ENCODE assay signal across 8 cellular contexts in genomic region chr1:203627819-203628184, GRCh38. TPM values are rescaled to one million over a fixed set of nuclear protein-coding genes. Genes with fewer than 3 reads are reported as not detected.
DNase-seq lines count a peak whose midpoint lies in the region; FAIRE-seq and TF ChIP-seq lines count a peak whose summit lies in the region.

No MANE protein-coding gene starts in this region.

- no peaks in the 10 kb centered on the region for H3K36me3 ChIP-seq in thyroid gland

- H3K4me1 ChIP-seq in thyroid gland, result peaks cover 30 to 39% of the 10 kb centered on the region in 2 donors

- peaks cover 54% of the 10 kb centered on the region for H3K4me1 Mint-ChIP-seq in chondrocyte (ENCODE audit: low read depth)

- no peaks in the 10 kb centered on the region for H3K27me3 ChIP-seq in thyroid gland

- FAIRE-seq in GM12891 (lab: Jason Lieb, UNC), result no peak

- 0 to 1% methylated on average over 9 of the region's 9 CpGs for WGBS in thyroid gland, 2 donors

- peak overlapping the region; percentile 32 to 65 (median 54) for H3K4me3 ChIP-seq in thyroid gland (replicated peaks in 1 of 3)

- peak overlapping the region; percentile 63 to 87 (median 82) for H3K27ac ChIP-seq in thyroid gland

- intact Hi-C loops in thyroid gland (cut with DNase I), result loop anchor here (5.0 to 10.0 kb wide), 2 partner anchors 64 to 123 kb away; no protein-coding TSS in a partner anchor

- peaks cover 1% of the 10 kb centered on the region for H3K36me3 Mint-ChIP-seq in chondrocyte (ENCODE audit: low read depth)

- no peaks in the 10 kb centered on the region for H3K9me3 Mint-ChIP-seq in chondrocyte (ENCODE audit: low read depth)

- peak; percentile 40 for DNase-seq in activated CD4-positive, CD25-positive, alpha-beta regulatory T cell treated with anti-CD3 and anti-CD28 coated beads, Interleukin-2, amount 50 U/mL, for 72 hours
- DNase-seq in activated CD4-positive, CD25-positive, alpha-beta regulatory T cell (lab: John Stamatoyannopoulos, UW), result no peak
- DNase-seq in RPMI8226 (peak; percentile 43), chondrocyte (ENCODE audit: low spot score) (no peak), lung microvascular endothelial cell (ENCODE audit: low read depth in 2 of 2) (peak; percentile 36 to 46), thyroid gland (peak; percentile 50 to 59), GM12891 (ENCODE audit: insufficient read length, low spot score) (no peak), NCI-H2171 (lab: John Stamatoyannopoulos, UW) (no peak)

- TF ChIP-seq CTCF in chondrocyte (IDR thresholded peaks at IDR 0.05) (no peak), thyroid gland (IDR thresholded peaks at IDR 0.05) (no peak)

- H3K27ac Mint-ChIP-seq in chondrocyte (ENCODE audit: unreplicated experiment), result peak overlapping the region; percentile 96

- TF ChIP-seq POLR2A in thyroid gland (IDR thresholded peaks at IDR 0.05), result no peak
- no peak for TF ChIP-seq POLR2A in GM12891 (IDR thresholded peaks at IDR 0.05; ENCODE audit: low read depth, low read length)

- no peaks in the 10 kb centered on the region for H3K27me3 Mint-ChIP-seq in chondrocyte (ENCODE audit: low read depth)

- H3K4me3 Mint-ChIP-seq in chondrocyte (ENCODE audit: unreplicated experiment), result peak overlapping the region; percentile 94

- no peaks in the 10 kb centered on the region for H3K9me3 ChIP-seq in thyroid gland

TF ChIP-seq in GM12891, 5 proteins besides CTCF, POLR2A, EP300 and RAD21:
- no peak for TF ChIP-seq SPI1 (IDR thresholded peaks at IDR 0.05; ENCODE audit: low read depth, low read length)
- no peak for TF ChIP-seq PAX5 (IDR thresholded peaks at IDR 0.05; ENCODE audit: insufficient read depth, low read length, severe bottlenecking)
- TF ChIP-seq TAF1 (IDR thresholded peaks at IDR 0.05; ENCODE audit: low read depth, low read length), result no peak
- TF ChIP-seq POU2F2 (IDR thresholded peaks at IDR 0.05; ENCODE audit: low read depth, low read length), result no peak
- TF ChIP-seq POLR2AphosphoS5 (IDR thresholded peaks at IDR 0.05; ENCODE audit: low read depth, low read length), result no peak
TF ChIP-seq in GM12891: peak in this region for 0.

RNA-seq across cellular contexts. Expression of gene ATP2B4, which starts 1.2 kb away (rescaled TPM):
- total RNA-seq in chondrocyte (71.4 to 133 TPM (median 130 TPM) in 3 replicates), lung microvascular endothelial cell (28.8 and 50.6 TPM in 2 replicates), thyroid gland (10 to 100 TPM; 41.3 to 46.1 (median 42.7) TPM)
- 3.6 TPM for polyA plus RNA-seq in GM12891 (2012; ENCODE audit: low read depth, missing spikeins)

Comparison
In these comparisons a context has a peak if more than half of its experiments do, and no peak if none do; other contexts are left out.
1. DNase-seq: peak in activated CD4-positive, CD25-positive, alpha-beta regulatory T cell treated with anti-CD3 and anti-CD28 coated beads, Interleukin-2, amount 50 U/mL, for 72 hours (single experiment), RPMI8226 (single experiment), lung microvascular endothelial cell (2 of 2) and thyroid gland (2 of 2); none in activated CD4-positive, CD25-positive, alpha-beta regulatory T cell (0 of 4), chondrocyte (single experiment), GM12891 (single experiment) and NCI-H2171 (single experiment).